1 cellular context compared by ENCODE assay signal in genomic region chr21:38958940-38959685, GRCh38.
TF ChIP-seq lines count a peak whose summit lies in the region.

No MANE protein-coding gene starts in this region.

TF ChIP-seq in K562, 482 proteins besides CTCF, POLR2A, EP300 and RAD21 (continued from another document and continues in another):
- TF ChIP-seq CHD7 (IDR thresholded peaks at IDR 0.05; ENCODE audit: low read depth, low read length) (no peak), SNRNP70 (optimal IDR thresholded peaks at IDR 0.05; ENCODE audit: low read depth, low read length) (no peak), ELF2 (CRISPR knock-in tag; IDR thresholded peaks at IDR 0.05) (0 out of 2 replicates have a peak, but pooled peaks have one; percentile 31), MCM2 (IDR thresholded peaks at IDR 0.05; ENCODE audit: low read depth) (no peak), ZBTB8A (IDR thresholded peaks at IDR 0.05; ENCODE audit: partially characterized antibody) (no peak), FOXJ3 (CRISPR knock-in tag; IDR thresholded peaks at IDR 0.05) (no peak), ZNF551 (CRISPR knock-in tag; IDR thresholded peaks at IDR 0.05) (no peak), TAF7 (tag; IDR thresholded peaks at IDR 0.05) (no peak), ZNF785 (CRISPR knock-in tag; IDR thresholded peaks at IDR 0.05) (no peak), BHLHE40 (IDR thresholded peaks at IDR 0.05; ENCODE audit: low read length) (no peak), ATF3 (IDR thresholded peaks at IDR 0.05) (peak; percentile 90), ATF3 (CRISPR knock-in tag; conservative IDR thresholded peaks at IDR 0.05) (no peak), DPF2 (IDR thresholded peaks at IDR 0.05) (peak; percentile 41; the same call in 1 of the 2 replicates), LCOR (CRISPR knock-in tag; IDR thresholded peaks at IDR 0.05) (0 out of 2 replicates have a peak, but pooled peaks have one; percentile 44), COPS2 (conservative IDR thresholded peaks at IDR 0.05) (no peak), SMARCA5 (IDR thresholded peaks at IDR 0.05) (no peak), MGA (IDR thresholded peaks at IDR 0.05) (no peak), RNF2 (IDR thresholded peaks at IDR 0.05) (no peak), RBFOX2 (IDR thresholded peaks at IDR 0.05; ENCODE audit: low read depth, low read length) (no peak), NFRKB (IDR thresholded peaks at IDR 0.05; ENCODE audit: low read depth) (no peak), SMAD1 (IDR thresholded peaks at IDR 0.05; ENCODE audit: low read depth, low read length, partially characterized antibody) (no peak), HCFC1 (IDR thresholded peaks at IDR 0.05; ENCODE audit: low read depth, low read length) (no peak), TAF1 (IDR thresholded peaks at IDR 0.05; ENCODE audit: control insufficient read depth, extremely low read depth, insufficient read depth, low read length, severe bottlenecking) (no peak), FUS (optimal IDR thresholded peaks at IDR 0.05; ENCODE audit: low read depth, low read length) (no peak), POLR2AphosphoS2 (IDR thresholded peaks at IDR 0.05; ENCODE audit: low read length) (no peak), GATAD2A (IDR thresholded peaks at IDR 0.05) (no peak), HIVEP1 (CRISPR knock-in tag; IDR thresholded peaks at IDR 0.05) (no peak)
- TF ChIP-seq, protein P1, sequence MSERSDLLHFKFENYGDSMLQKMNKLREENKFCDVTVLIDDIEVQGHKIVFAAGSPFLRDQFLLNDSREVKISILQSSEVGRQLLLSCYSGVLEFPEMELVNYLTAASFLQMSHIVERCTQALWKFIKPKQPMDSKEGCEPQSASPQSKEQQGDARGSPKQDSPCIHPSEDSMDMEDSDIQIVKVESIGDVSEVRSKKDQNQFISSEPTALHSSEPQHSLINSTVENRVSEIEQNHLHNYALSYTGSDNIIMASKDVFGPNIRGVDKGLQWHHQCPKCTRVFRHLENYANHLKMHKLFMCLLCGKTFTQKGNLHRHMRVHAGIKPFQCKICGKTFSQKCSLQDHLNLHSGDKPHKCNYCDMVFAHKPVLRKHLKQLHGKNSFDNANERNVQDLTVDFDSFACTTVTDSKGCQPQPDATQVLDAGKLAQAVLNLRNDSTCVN (CRISPR knock-in tag; IDR thresholded peaks at IDR 0.05) = no peak
- TF ChIP-seq, protein P2, sequence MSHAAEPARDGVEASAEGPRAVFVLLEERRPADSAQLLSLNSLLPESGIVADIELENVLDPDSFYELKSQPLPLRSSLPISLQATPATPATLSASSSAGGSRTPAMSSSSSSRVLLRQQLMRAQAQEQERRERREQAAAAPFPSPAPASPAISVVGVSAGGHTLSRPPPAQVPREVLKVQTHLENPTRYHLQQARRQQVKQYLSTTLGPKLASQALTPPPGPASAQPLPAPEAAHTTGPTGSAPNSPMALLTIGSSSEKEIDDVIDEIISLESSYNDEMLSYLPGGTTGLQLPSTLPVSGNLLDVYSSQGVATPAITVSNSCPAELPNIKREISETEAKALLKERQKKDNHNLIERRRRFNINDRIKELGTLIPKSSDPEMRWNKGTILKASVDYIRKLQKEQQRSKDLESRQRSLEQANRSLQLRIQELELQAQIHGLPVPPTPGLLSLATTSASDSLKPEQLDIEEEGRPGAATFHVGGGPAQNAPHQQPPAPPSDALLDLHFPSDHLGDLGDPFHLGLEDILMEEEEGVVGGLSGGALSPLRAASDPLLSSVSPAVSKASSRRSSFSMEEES (CRISPR knock-in tag; IDR thresholded peaks at IDR 0.05) = no peak
- TF ChIP-seq, protein P3, sequence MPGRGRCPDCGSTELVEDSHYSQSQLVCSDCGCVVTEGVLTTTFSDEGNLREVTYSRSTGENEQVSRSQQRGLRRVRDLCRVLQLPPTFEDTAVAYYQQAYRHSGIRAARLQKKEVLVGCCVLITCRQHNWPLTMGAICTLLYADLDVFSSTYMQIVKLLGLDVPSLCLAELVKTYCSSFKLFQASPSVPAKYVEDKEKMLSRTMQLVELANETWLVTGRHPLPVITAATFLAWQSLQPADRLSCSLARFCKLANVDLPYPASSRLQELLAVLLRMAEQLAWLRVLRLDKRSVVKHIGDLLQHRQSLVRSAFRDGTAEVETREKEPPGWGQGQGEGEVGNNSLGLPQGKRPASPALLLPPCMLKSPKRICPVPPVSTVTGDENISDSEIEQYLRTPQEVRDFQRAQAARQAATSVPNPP (IDR thresholded peaks at IDR 0.05; ENCODE audit: borderline replicate concordance, insufficient read depth, insufficient read length) = no peak
